ENCODE assay signal across 28 cellular contexts in the genomic region with DNA sequence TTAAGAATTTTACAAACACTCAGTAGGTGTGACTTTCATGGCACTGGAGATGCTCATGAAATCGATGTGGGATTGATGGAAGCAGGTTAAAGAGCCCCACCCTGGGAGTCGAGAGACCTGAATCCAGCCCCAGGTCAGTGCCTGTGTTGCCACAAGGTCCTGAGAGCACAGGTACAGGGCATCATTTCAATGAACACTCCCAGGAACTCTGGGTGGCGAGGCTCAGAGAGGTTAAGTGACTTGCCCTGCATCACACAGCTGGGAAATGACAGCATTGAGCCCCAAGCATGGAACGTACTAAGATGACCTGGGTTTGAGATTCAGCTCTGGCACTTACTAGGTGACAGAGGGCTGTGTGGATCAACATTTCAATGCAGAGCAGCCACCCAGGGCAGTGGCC.
"Had no signal": no experiment of that assay in that cellular context is flagged by ENCODE, and none has a peak within 500 bp of the region (broad histone marks: within the 10 kb centered on the region; RNA-seq: fewer than 3 reads in every experiment).

No MANE protein-coding gene starts in this region.

- DNase-seq: colonic mucosa; cortex of kidney; dermis blood vessel endothelial cell; dorsolateral prefrontal cortex; effector CD4-positive, alpha-beta T cell; effector CD8-positive, alpha-beta T cell; effector memory CD4-positive, alpha-beta T cell; effector memory CD8-positive, alpha-beta T cell; erythroblast; esophagus squamous epithelium; foreskin fibroblast; foreskin keratinocyte; foreskin melanocyte; gastrocnemius medialis; glutamatergic neuron; heart left ventricle; heart right ventricle had no signal

- ATAC-seq: effector memory CD8-positive, alpha-beta T cell; esophagus mucosa; foreskin keratinocyte; gastrocnemius medialis; gastroesophageal sphincter; heart left ventricle; heart right ventricle had no signal

- H3K4me1 ChIP-seq: colonic mucosa, esophagus muscularis mucosa, esophagus squamous epithelium, foreskin keratinocyte, gastrocnemius medialis, gastroesophageal sphincter, heart left ventricle, heart right ventricle had no signal

- H3K9me3 ChIP-seq: colonic mucosa, esophagus muscularis mucosa, esophagus squamous epithelium, gastrocnemius medialis had no signal

- H3K4me3 ChIP-seq: colonic mucosa, coronary artery, dorsolateral prefrontal cortex, esophagus muscularis mucosa, esophagus squamous epithelium, gastrocnemius medialis, gastroesophageal sphincter, heart left ventricle, heart right ventricle had no signal

- H3K27me3 ChIP-seq: colonic mucosa, esophagus muscularis mucosa, esophagus squamous epithelium, gastroesophageal sphincter had no signal

- H3K27ac ChIP-seq: colonic mucosa, coronary artery, dorsolateral prefrontal cortex, epithelial cell of prostate, esophagus muscularis mucosa, esophagus squamous epithelium, foreskin keratinocyte, gastrocnemius medialis, gastroesophageal sphincter, heart left ventricle, heart right ventricle had no signal

- H3K4me3 Mint-ChIP-seq: dendritic cell treated with granulocyte-macrophage colony-stimulating factor and Interleukin-4, amounts not matched to agents 40 ng/mL and 50 ng/mL, for 4 days; effector memory CD8-positive, alpha-beta T cell; endodermal cell had no signal

- H3K9me3 Mint-ChIP-seq: dendritic cell treated with granulocyte-macrophage colony-stimulating factor and Interleukin-4, amounts not matched to agents 40 ng/mL and 50 ng/mL, for 4 days; effector memory CD8-positive, alpha-beta T cell had no signal

- H3K27ac Mint-ChIP-seq: dendritic cell treated with granulocyte-macrophage colony-stimulating factor and Interleukin-4, amounts not matched to agents 40 ng/mL and 50 ng/mL, for 4 days; effector memory CD8-positive, alpha-beta T cell; endodermal cell had no signal

- H3K36me3 ChIP-seq: colonic mucosa, esophagus squamous epithelium, gastrocnemius medialis, heart left ventricle, heart right ventricle had no signal

- FAIRE-seq: colon, endometrium, endothelial cell of umbilical vein, frontal cortex had no signal
